In the genomic region with DNA sequence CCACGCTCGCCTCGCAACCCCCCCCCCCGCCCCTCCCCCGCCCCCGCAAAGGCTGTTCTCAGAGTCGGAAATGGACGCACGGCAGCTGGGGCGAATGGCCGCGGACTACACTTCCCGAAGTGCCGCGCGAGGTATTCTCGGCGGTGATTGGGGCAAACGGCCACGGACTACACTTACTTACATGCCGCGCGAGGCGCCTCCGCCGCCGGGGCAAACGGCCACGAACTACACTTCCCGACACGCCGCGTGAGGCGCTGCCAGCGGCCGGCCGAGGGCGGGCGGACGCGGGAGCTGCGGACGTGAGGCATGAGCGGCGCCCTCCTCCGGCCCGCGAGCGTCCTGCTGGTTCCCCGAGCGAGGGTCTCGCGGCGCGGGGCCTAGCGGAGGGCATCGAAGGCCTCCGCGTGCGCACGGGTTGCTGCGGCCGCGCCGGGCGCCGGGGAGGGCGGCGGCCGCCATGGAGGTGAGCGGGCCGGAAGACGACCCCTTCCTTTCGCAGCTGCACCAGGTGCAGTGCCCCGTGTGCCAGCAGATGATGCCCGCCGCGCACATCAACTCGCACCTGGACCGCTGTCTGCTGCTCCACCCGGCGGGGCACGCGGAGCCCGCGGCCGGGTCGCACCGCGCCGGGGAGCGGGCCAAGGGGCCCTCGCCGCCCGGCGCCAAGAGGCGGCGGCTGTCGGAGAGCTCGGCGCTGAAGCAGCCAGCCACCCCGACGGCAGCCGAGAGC, we compare ENCODE assay signal across 8 cellular contexts. TPM values are rescaled to one million over a fixed set of nuclear protein-coding genes. Genes with fewer than 3 reads are reported as not detected.
DNase-seq lines count a peak whose midpoint lies in the region; ATAC-seq and TF ChIP-seq lines count a peak whose summit lies in the region.

TSS of gene WRNIP1 (plus strand) at position 228 of the 730 bp plus-strand sequence. CDS start at position 458, 230 bp downstream.

- TF ChIP-seq POLR2A in NB4 (IDR thresholded peaks at IDR 0.05; ENCODE audit: extremely low read depth, insufficient read length) = peak; percentile 44

- H3K27ac ChIP-seq in SK-N-MC = peak within 1 kb of the TSS; percentile 66
- peak within 1 kb of the TSS; percentile 83 for H3K27ac ChIP-seq in temporal lobe (ENCODE audit: low read depth, low read length)

- peak; percentile 17 for TF ChIP-seq CTCF in NB4 (IDR thresholded peaks at IDR 0.05; ENCODE audit: low read depth, low read length)

- H3K36me3 ChIP-seq in SK-N-MC (ENCODE audit: insufficient read depth, low read length) = peaks cover 15% of the 10 kb centered on the region

- peak; percentile 86 for ATAC-seq in HG02571 (IDR thresholded peaks at IDR 0.05; ENCODE audit: unreplicated experiment)

- no peaks in the 10 kb centered on the region for H3K9me3 ChIP-seq in SK-N-MC (ENCODE audit: low read depth, low read length)

- peak within 1 kb of the TSS; percentile 61 for H3K4me3 ChIP-seq in GM08714 (ENCODE audit: low read length)
- peak within 1 kb of the TSS; percentile 86 for H3K4me3 ChIP-seq in NB4 (ENCODE audit: low read depth, low read length)
- peak within 1 kb of the TSS; percentile 94 for H3K4me3 ChIP-seq in SK-N-MC

- DNase-seq in NB4 (ENCODE audit: low read depth) = peak; percentile 99
- DNase-seq in SK-N-MC (ENCODE audit: low read depth, low spot score) = peak; percentile 77
- DNase-seq in activated naive CD4-positive, alpha-beta T cell treated with anti-CD3 and anti-CD28 coated beads, Interleukin-2, amount 50 U/mL, for 16 hours = peak; percentile 95
- DNase-seq in globus pallidus (ENCODE audit: low spot score) = peak; percentile 99
- DNase-seq in occipital lobe (lab: John Stamatoyannopoulos, UW) = peak; percentile 99

- H3K9ac ChIP-seq in SK-N-MC (ENCODE audit: insufficient read length) = peak within 1 kb of the TSS; percentile 87

RNA-seq across cellular contexts. Expression of gene WRNIP1, which starts in this region (rescaled TPM):
- total RNA-seq in occipital lobe (48.7 TPM), temporal lobe (33.4 TPM)

Comparison
In these comparisons a context has a peak if more than half of its experiments do, and no peak if none do; other contexts are left out.
1. Peak in every context shown above with its lines: DNase-seq, ATAC-seq, H3K4me3 ChIP-seq and H3K27ac ChIP-seq.